ENCODE assay signal across 21 cellular contexts in genomic region chr2:6214471-6214870, GRCh38.
DNase-seq lines count a peak whose midpoint lies in the region; ATAC-seq, FAIRE-seq and TF ChIP-seq lines count a peak whose summit lies in the region.
"Had no signal": no experiment of that assay in that cellular context is flagged by ENCODE, and none has a peak within 500 bp of the region (broad histone marks: within the 10 kb centered on the region; RNA-seq: fewer than 3 reads in every experiment).

No MANE protein-coding gene starts in this region.

- TF ChIP-seq POLR2A in A549 (IDR thresholded peaks at IDR 0.05; ENCODE audit: low read length) = no peak
- TF ChIP-seq POLR2A in stomach (IDR thresholded peaks at IDR 0.05) = no peak

- no peaks in the 10 kb centered on the region for H3K36me3 Mint-ChIP-seq in activated CD4-positive, alpha-beta T cell treated with anti-CD3 and anti-CD28 coated beads, Interleukin-2, amount 10 ng/mL, durations not matched to agents 7 days and 5 days (ENCODE audit: low read depth)
- H3K36me3 Mint-ChIP-seq: activated naive CD8-positive, alpha-beta T cell treated with anti-CD3 and anti-CD28 coated beads for 36 hours; stimulated activated memory B cell treated with anti-CD40 and anti-IgM and Interleukin-4, amounts not matched to agents 10 μg/mL and 1 μg/mL and 100 μg/mL, for 72 hours had no signal

- CTCF ChIA-PET in A549 (lab: Yijun Ruan, JAX) = no interaction called here
- CTCF ChIA-PET in activated CD4-positive, alpha-beta T cell treated with anti-CD3 and anti-CD28 coated beads, Interleukin-2, amount 10 ng/mL, durations not matched to agents 7 days and 5 days (lab: Charles Lee) = no interaction called here

- FAIRE-seq in A549 (lab: Jason Lieb, UNC) = no peak
- FAIRE-seq: kidney had no signal

- no peak for TF ChIP-seq EP300 in A549 (IDR thresholded peaks at IDR 0.05)
- TF ChIP-seq EP300 in stomach (IDR thresholded peaks at IDR 0.05) = no peak

- peak in 1 of 2 experiments; percentile 17 for DNase-seq in A549 (ENCODE audit: low read depth in 1 of 2, low spot score in 1 of 2)
- DNase-seq in H7 = peak; percentile 59
- DNase-seq in RPMI8226 = peak; percentile 62
- DNase-seq in iPS-NIHi7 (ENCODE audit: extremely low spot score) = peak; percentile 15
- no peak for DNase-seq in activated CD4-positive, alpha-beta T cell treated with anti-CD3 and anti-CD28 coated beads, Interleukin-2, amount 10 ng/mL, durations not matched to agents 7 days and 5 days
- no peak for DNase-seq in DMS79 treated with DMSO at 0.1 percent for 48 hours (lab: John Stamatoyannopoulos, UW)
- DNase-seq in cerebellar cortex (ENCODE audit: low spot score) = no peak
- DNase-seq in stomach = no peak
- DNase-seq: activated naive CD8-positive, alpha-beta T cell treated with anti-CD3 and anti-CD28 coated beads for 36 hours; activated T-cell treated with anti-CD3 and anti-CD28 coated beads, Interleukin-2, amount 50 U/mL, for 72 hours; DMS153; KG1; kidney; midbrain; transverse colon had no signal

- peaks cover 9% of the 10 kb centered on the region; the same call in 2 of the 3 replicates for H3K9me3 ChIP-seq in A549
- H3K9me3 ChIP-seq in stomach = no peaks in the 10 kb centered on the region
- H3K9me3 ChIP-seq: BLaER1, transverse colon had no signal

- H3K4me1 Mint-ChIP-seq in activated CD4-positive, alpha-beta T cell treated with anti-CD3 and anti-CD28 coated beads, Interleukin-2, amount 10 ng/mL, durations not matched to agents 7 days and 5 days = no peaks in the 10 kb centered on the region
- H3K4me1 Mint-ChIP-seq: activated naive CD8-positive, alpha-beta T cell treated with anti-CD3 and anti-CD28 coated beads for 36 hours; WTC11 had no signal

- H3K4me3 Mint-ChIP-seq in activated CD4-positive, alpha-beta T cell treated with anti-CD3 and anti-CD28 coated beads, Interleukin-2, amount 10 ng/mL, durations not matched to agents 7 days and 5 days = no peak overlapping the region
- H3K4me3 Mint-ChIP-seq: activated naive CD8-positive, alpha-beta T cell treated with anti-CD3 and anti-CD28 coated beads for 36 hours; activated T-cell treated with anti-CD3 and anti-CD28 coated beads, Interleukin-2, amount 50 U/mL, for 72 hours; dendritic cell treated with granulocyte-macrophage colony-stimulating factor and Interleukin-4, amounts not matched to agents 40 ng/mL and 50 ng/mL, for 4 days; stimulated activated memory B cell treated with anti-CD40 and anti-IgM and Interleukin-4, amounts not matched to agents 10 μg/mL and 1 μg/mL and 100 μg/mL, for 72 hours; T-helper 1 cell treated with Interleukin-12 subunit alpha and Interleukin-12 subunit beta and Interleukin-4 antibody, amounts not matched to agents 30 μg/mL and 1 μg/mL, for 36 hours; WTC11 had no signal

- H3K27ac Mint-ChIP-seq in activated CD4-positive, alpha-beta T cell treated with anti-CD3 and anti-CD28 coated beads, Interleukin-2, amount 10 ng/mL, durations not matched to agents 7 days and 5 days = no peak overlapping the region
- H3K27ac Mint-ChIP-seq: activated naive CD8-positive, alpha-beta T cell treated with anti-CD3 and anti-CD28 coated beads for 36 hours; activated T-cell treated with anti-CD3 and anti-CD28 coated beads, Interleukin-2, amount 50 U/mL, for 72 hours; dendritic cell treated with granulocyte-macrophage colony-stimulating factor and Interleukin-4, amounts not matched to agents 40 ng/mL and 50 ng/mL, for 4 days; stimulated activated memory B cell treated with anti-CD40 and anti-IgM and Interleukin-4, amounts not matched to agents 10 μg/mL and 1 μg/mL and 100 μg/mL, for 72 hours; T-helper 1 cell treated with Interleukin-12 subunit alpha and Interleukin-12 subunit beta and Interleukin-4 antibody, amounts not matched to agents 30 μg/mL and 1 μg/mL, for 36 hours; WTC11 had no signal

- ATAC-seq in A549 = peak; percentile 34 to 63; a peak in 3 of 6 replicates
- ATAC-seq: activated T-cell treated with anti-CD3 and anti-CD28 coated beads, Interleukin-2, amount 50 U/mL, for 72 hours; Right ventricle myocardium inferior; stimulated activated memory B cell treated with anti-CD40 and anti-IgM and Interleukin-4, amounts not matched to agents 10 μg/mL and 1 μg/mL and 100 μg/mL, for 72 hours; WTC11 had no signal

- POLR2A ChIA-PET in A549 (lab: Yijun Ruan, JAX) = no interaction called here
- POLR2A ChIA-PET in activated CD4-positive, alpha-beta T cell treated with anti-CD3 and anti-CD28 coated beads, Interleukin-2, amount 10 ng/mL, durations not matched to agents 7 days and 5 days (lab: Charles Lee) = no interaction called here

- WGBS in A549 (ENCODE audit: missing lambda C conversion rate) = 10% methylated on average over 6 of the region's 6 CpGs
- 76 to 85% (median 78%) methylated on average over 6 of the region's 6 CpGs for WGBS in stomach, 5 donors

- no peak overlapping the region for H3K27ac ChIP-seq in A549
- H3K27ac ChIP-seq in stomach = no peak overlapping the region
- H3K27ac ChIP-seq: BLaER1, transverse colon had no signal

- H3K9me3 Mint-ChIP-seq in activated CD4-positive, alpha-beta T cell treated with anti-CD3 and anti-CD28 coated beads, Interleukin-2, amount 10 ng/mL, durations not matched to agents 7 days and 5 days = no peaks in the 10 kb centered on the region
- H3K9me3 Mint-ChIP-seq: activated naive CD8-positive, alpha-beta T cell treated with anti-CD3 and anti-CD28 coated beads for 36 hours; activated T-cell treated with anti-CD3 and anti-CD28 coated beads, Interleukin-2, amount 50 U/mL, for 72 hours; stimulated activated memory B cell treated with anti-CD40 and anti-IgM and Interleukin-4, amounts not matched to agents 10 μg/mL and 1 μg/mL and 100 μg/mL, for 72 hours; T-helper 1 cell treated with Interleukin-12 subunit alpha and Interleukin-12 subunit beta and Interleukin-4 antibody, amounts not matched to agents 30 μg/mL and 1 μg/mL, for 36 hours had no signal

- TF ChIP-seq CTCF in A549 (IDR thresholded peaks at IDR 0.05) (no peak), stomach (IDR thresholded peaks at IDR 0.05) (no peak)

- no peaks in the 10 kb centered on the region for H3K36me3 ChIP-seq in H7 (replicated peaks; ENCODE audit: control insufficient read depth, insufficient read depth, low read length)
- no peaks in the 10 kb centered on the region for H3K36me3 ChIP-seq in stomach
- H3K36me3 ChIP-seq: BLaER1, transverse colon had no signal

- H3K27me3 ChIP-seq in H7 (ENCODE audit: control insufficient read depth, insufficient read depth, low read length) (no peaks in the 10 kb centered on the region), stomach (no peaks in the 10 kb centered on the region)
- H3K27me3 ChIP-seq: BLaER1, transverse colon had no signal

- H3K4me1 ChIP-seq in A549 (no peaks in the 10 kb centered on the region), stomach (no peaks in the 10 kb centered on the region)
- H3K4me1 ChIP-seq: BLaER1 had no signal

- no peak overlapping the region for H3K4me3 ChIP-seq in A549
- no peak overlapping the region for H3K4me3 ChIP-seq in H7 (ENCODE audit: insufficient read depth, low read depth, low read length)
- no peak overlapping the region for H3K4me3 ChIP-seq in stomach
- H3K4me3 ChIP-seq: BLaER1, transverse colon had no signal

- intact Hi-C loops in stomach (cut with DNase I; ENCODE audit: low total_unique reads) = no loop called here

- no peak overlapping the region for H3K4me2 ChIP-seq in A549
- H3K4me2 ChIP-seq: BLaER1 had no signal

- no peak for TF ChIP-seq RAD21 in A549 (conservative IDR thresholded peaks at IDR 0.05 in 1 of 2, IDR thresholded peaks at IDR 0.05 in 1 of 2)

- no peaks in the 10 kb centered on the region for H3K27me3 Mint-ChIP-seq in activated CD4-positive, alpha-beta T cell treated with anti-CD3 and anti-CD28 coated beads, Interleukin-2, amount 10 ng/mL, durations not matched to agents 7 days and 5 days
- H3K27me3 Mint-ChIP-seq: activated naive CD8-positive, alpha-beta T cell treated with anti-CD3 and anti-CD28 coated beads for 36 hours; dendritic cell treated with granulocyte-macrophage colony-stimulating factor and Interleukin-4, amounts not matched to agents 40 ng/mL and 50 ng/mL, for 4 days; stimulated activated memory B cell treated with anti-CD40 and anti-IgM and Interleukin-4, amounts not matched to agents 10 μg/mL and 1 μg/mL and 100 μg/mL, for 72 hours had no signal

TF ChIP-seq in A549, 52 proteins besides CTCF, POLR2A, EP300 and RAD21 (continues in another document):
- TF ChIP-seq PHF8 (IDR thresholded peaks at IDR 0.05; ENCODE audit: borderline replicate concordance, low read depth) (no peak), FOSB (CRISPR knock-in tag; IDR thresholded peaks at IDR 0.05) (no peak), HDAC2 (IDR thresholded peaks at IDR 0.05) (no peak), NFE2L2 (conservative IDR thresholded peaks at IDR 0.05; ENCODE audit: low read length) (no peak), USF2 (IDR thresholded peaks at IDR 0.05) (no peak), SREBF2 (IDR thresholded peaks at IDR 0.05) (no peak), HOXA7 (CRISPR knock-in tag; IDR thresholded peaks at IDR 0.05) (no peak), NR3C1 (IDR thresholded peaks at IDR 0.05) (no peak), JUN (IDR thresholded peaks at IDR 0.05) (no peak), NPAS2 (CRISPR knock-in tag; IDR thresholded peaks at IDR 0.05; ENCODE audit: borderline replicate concordance) (no peak)
- TF ChIP-seq, protein P1, sequence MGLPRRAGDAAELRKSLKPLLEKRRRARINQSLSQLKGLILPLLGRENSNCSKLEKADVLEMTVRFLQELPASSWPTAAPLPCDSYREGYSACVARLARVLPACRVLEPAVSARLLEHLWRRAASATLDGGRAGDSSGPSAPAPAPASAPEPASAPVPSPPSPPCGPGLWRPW (IDR thresholded peaks at IDR 0.05) = no peak

Comparison
In these comparisons a context has a peak if more than half of its experiments do, and no peak if none do; other contexts are left out.
1. DNase-seq: peak in H7 (single experiment), RPMI8226 (single experiment) and iPS-NIHi7 (single experiment); none in activated CD4-positive, alpha-beta T cell treated with anti-CD3 and anti-CD28 coated beads, Interleukin-2, amount 10 ng/mL, durations not matched to agents 7 days and 5 days (single experiment), DMS79 treated with DMSO at 0.1 percent for 48 hours (single experiment), cerebellar cortex (single experiment) and stomach (single experiment).